In genomic region chr2:126655500-126656310, GRCh38 we compare ENCODE assay signal across 8 cellular contexts. TPM values are rescaled to one million over a fixed set of nuclear protein-coding genes. Genes with fewer than 3 reads are reported as not detected.
DNase-seq lines count a peak whose midpoint lies in the region; ATAC-seq, FAIRE-seq and TF ChIP-seq lines count a peak whose summit lies in the region.

A gene with protein sequence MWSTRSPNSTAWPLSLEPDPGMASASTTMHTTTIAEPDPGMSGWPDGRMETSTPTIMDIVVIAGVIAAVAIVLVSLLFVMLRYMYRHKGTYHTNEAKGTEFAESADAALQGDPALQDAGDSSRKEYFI (plus strand): TSS chr2:126656158. CDS start chr2:126656264, 106 bp downstream.

- peak within 1 kb of the TSS; percentile 74 for H3K4me3 ChIP-seq in ovary

- H3K9me3 ChIP-seq in ovary: no peaks in the 10 kb centered on the region

- POLR2A ChIA-PET in HEK293T (lab: Yijun Ruan, JAX): no interaction called here

- TF ChIP-seq CTCF in ovary (IDR thresholded peaks at IDR 0.05) (no peak), Calu3 (IDR thresholded peaks at IDR 0.05; ENCODE audit: unreplicated experiment) (no peak)

- no peaks in the 10 kb centered on the region for H3K27me3 ChIP-seq in ovary

- peak within 1 kb of the TSS; percentile 87 to 100 for H3K27ac ChIP-seq in ovary

- TF ChIP-seq POLR2A in GM12892 (IDR thresholded peaks at IDR 0.05; ENCODE audit: low read depth, low read length): peak; percentile 48; the same call in 1 of the 2 replicates
- peak; percentile 19 for TF ChIP-seq POLR2A in ovary (IDR thresholded peaks at IDR 0.05)

- H3K27ac Mint-ChIP-seq in activated naive CD4-positive, alpha-beta T cell treated with anti-CD3 and anti-CD28 coated beads, Interleukin-2, amount 50 U/mL, for 24 hours: peak within 1 kb of the TSS; percentile 100
- H3K27ac Mint-ChIP-seq in Calu3 (ENCODE audit: unreplicated experiment): no peak within 1 kb of the TSS

- H3K36me3 ChIP-seq in ovary: no peaks in the 10 kb centered on the region

- DNase-seq in GM12892 (ENCODE audit: insufficient read length) (peak; percentile 62), HEK293T (ENCODE audit: extremely low spot score) (peak; percentile 18), NCI-H226 (peak; percentile 20), Right ventricle myocardium inferior (ENCODE audit: missing footprints) (peak; percentile 90), ovary (peak; percentile 61 to 77 (median 69)), Ammon's horn (ENCODE audit: low spot score) (no peak), Calu3 (no peak)

- no peak for TF ChIP-seq EP300 in ovary (IDR thresholded peaks at IDR 0.05)

- no TSS peak for BruUV-seq in Calu3 (replicated peaks; lab: Mats Ljungman, UMichigan)

- peaks cover 50% of the 10 kb centered on the region for H3K4me1 Mint-ChIP-seq in activated naive CD4-positive, alpha-beta T cell treated with anti-CD3 and anti-CD28 coated beads, Interleukin-2, amount 50 U/mL, for 24 hours
- H3K4me1 Mint-ChIP-seq in Calu3 (ENCODE audit: low read depth, unreplicated experiment): no peaks in the 10 kb centered on the region

- peak; percentile 53 for FAIRE-seq in GM12892 (lab: Jason Lieb, UNC)

- no peaks in the 10 kb centered on the region for H3K27me3 Mint-ChIP-seq in activated naive CD4-positive, alpha-beta T cell treated with anti-CD3 and anti-CD28 coated beads, Interleukin-2, amount 50 U/mL, for 24 hours
- no peaks in the 10 kb centered on the region for H3K27me3 Mint-ChIP-seq in Calu3 (ENCODE audit: unreplicated experiment)

- WGBS in ovary, 3 donors: 4 to 6% (median 5%) methylated on average over 34 to 38 of the region's 38 CpGs

- H3K4me3 Mint-ChIP-seq in activated naive CD4-positive, alpha-beta T cell treated with anti-CD3 and anti-CD28 coated beads, Interleukin-2, amount 50 U/mL, for 24 hours: peak within 1 kb of the TSS; percentile 99
- H3K4me3 Mint-ChIP-seq in Calu3 (ENCODE audit: low read depth, unreplicated experiment): no peak within 1 kb of the TSS

- peaks cover 4% of the 10 kb centered on the region for H3K9me3 Mint-ChIP-seq in activated naive CD4-positive, alpha-beta T cell treated with anti-CD3 and anti-CD28 coated beads, Interleukin-2, amount 50 U/mL, for 24 hours
- peaks cover 7% of the 10 kb centered on the region for H3K9me3 Mint-ChIP-seq in Calu3 (ENCODE audit: low read depth, unreplicated experiment)

- peak; percentile 73 for ATAC-seq in Right ventricle myocardium inferior

- CTCF ChIA-PET in HEK293T (lab: Yijun Ruan, JAX): no interaction called here
- CTCF ChIA-PET in Calu3 (lab: Charles Lee): interaction anchor here (0.7 to 1.2 kb wide), 2 partner anchors 32 to 911 kb away, joined by 3 read pairs; no protein-coding TSS in a partner anchor

- intact Hi-C loops in Right ventricle myocardium inferior (cut with DNase I) (loop anchor here (5.0 kb wide), 2 partner anchors 122 to 128 kb away; no protein-coding TSS in a partner anchor), ovary (cut with DNase I) (no loop called here), Calu3 (cut with micrococcal nuclease; ENCODE audit: unreplicated experiment) (no loop called here)

- peaks cover 25% of the 10 kb centered on the region for H3K4me1 ChIP-seq in ovary (ENCODE audit: insufficient read depth)

- H3K36me3 Mint-ChIP-seq in activated naive CD4-positive, alpha-beta T cell treated with anti-CD3 and anti-CD28 coated beads, Interleukin-2, amount 50 U/mL, for 24 hours: peaks cover 5% of the 10 kb centered on the region
- H3K36me3 Mint-ChIP-seq in Calu3 (ENCODE audit: insufficient read depth, unreplicated experiment): no peaks in the 10 kb centered on the region

TF ChIP-seq in HEK293T, 16 proteins besides CTCF, POLR2A, EP300 and RAD21:
- 0 out of 2 replicates have a peak, but pooled peaks have one; percentile 18 for TF ChIP-seq ZNF384 (IDR thresholded peaks at IDR 0.05)
- TF ChIP-seq NFRKB (IDR thresholded peaks at IDR 0.05): no peak

RNA-seq across cellular contexts. Expression of the gene that starts here (rescaled TPM):
- 101 TPM for polyA plus RNA-seq in GM12892 (2012; ENCODE audit: missing spikeins)
- total RNA-seq in Right ventricle myocardium inferior: 121 TPM
- total RNA-seq in ovary: 100 to 1,000 TPM in 4 of 7 donors, 10 to 100 TPM in 3; 70.1 to 134 (median 103) TPM
- polyA plus RNA-seq in ovary: 100 to 1,000 TPM; 132 to 151 TPM
- not detected in 2 replicates for total RNA-seq in Calu3 (2022)

Comparison
In these comparisons a context has a peak if more than half of its experiments do, and no peak if none do; other contexts are left out.
1. RNA of the gene that starts here (total RNA-seq): 121 TPM in Right ventricle myocardium inferior (single experiment) and 70.1 to 134 TPM in ovary; not detected in Calu3; every median in the first group is over 10 times any median in the second.
2. DNase-seq: peak in GM12892 (single experiment), HEK293T (single experiment), NCI-H226 (single experiment), Right ventricle myocardium inferior (single experiment) and ovary (5 of 5); none in Ammon's horn (single experiment) and Calu3 (single experiment).